In genomic region chr14:98591161-98591560, GRCh38 we compare ENCODE assay signal across 25 cellular contexts.
"Had no signal": no experiment of that assay in that cellular context is flagged by ENCODE, and none has a peak within 500 bp of the region (broad histone marks: within the 10 kb centered on the region; RNA-seq: fewer than 3 reads in every experiment).

No MANE protein-coding gene starts in this region.

- ATAC-seq: HepG2, Right ventricle myocardium inferior, SK-N-SH treated with all-trans-retinoic acid at 6 μM for 48 hours had no signal

- H3K27me3 ChIP-seq: MG63, Peyer's patch, SJCRH30 had no signal

- H3K27ac ChIP-seq: PC-9, Peyer's patch, SJCRH30 had no signal

- H3K4me1 ChIP-seq: Peyer's patch, SJCRH30 had no signal

- DNase-seq: IMR-90, Karpas-422, KG1, MG63, NCI-H1092, NCI-H1105 treated with DMSO at 0.1 percent for 48 hours, NCI-H1417 treated with DMSO at 0.1 percent for 48 hours, NCI-H187, NCI-H2029, NCI-H2081 treated with DMSO at 0.1 percent for 48 hours, NCI-H2171, NCI-H226, NCI-H446, NCI-H510A, NCI-H524 treated with DMSO at 0.1 percent for 48 hours, NCI-H69, NCI-H774, OCI-M1, PC-9, Peyer's patch, SHP77 treated with DMSO at 0.1 percent for 48 hours, SJCRH30 had no signal

- H3K36me3 ChIP-seq: MG63, Peyer's patch, SJCRH30 had no signal

- H3K9me3 ChIP-seq: MG63, Peyer's patch, SJCRH30 had no signal

- H3K4me3 ChIP-seq: MG63, PC-9, Peyer's patch, SJCRH30 had no signal
